Comparison of ENCODE assay signal across 13 cellular contexts in genomic region chr3:29972594-29972993, GRCh38.
DNase-seq lines count a peak whose midpoint lies in the region; TF ChIP-seq lines count a peak whose summit lies in the region.
"Had no signal": no experiment of that assay in that cellular context is flagged by ENCODE, and none has a peak within 500 bp of the region (broad histone marks: within the 10 kb centered on the region; RNA-seq: fewer than 3 reads in every experiment).

No MANE protein-coding gene starts in this region.

- H3K27ac ChIP-seq in osteoblast (ENCODE audit: low read depth, low read length) = peak overlapping the region; percentile 54
- no peak overlapping the region for H3K27ac ChIP-seq in WERI-Rb-1
- H3K27ac ChIP-seq: cardiac muscle cell, foreskin keratinocyte had no signal

- no peaks in the 10 kb centered on the region for H3K27me3 ChIP-seq in osteoblast (ENCODE audit: insufficient read depth, low read length)
- no peaks in the 10 kb centered on the region for H3K27me3 ChIP-seq in WERI-Rb-1 (ENCODE audit: insufficient read depth, low read depth, severe bottlenecking)
- H3K27me3 ChIP-seq: cardiac muscle cell, foreskin keratinocyte had no signal

- H3K36me3 ChIP-seq in osteoblast (ENCODE audit: insufficient read depth, low read length) (no peaks in the 10 kb centered on the region), WERI-Rb-1 (no peaks in the 10 kb centered on the region)
- H3K36me3 ChIP-seq: cardiac muscle cell had no signal

- H3K4me2 ChIP-seq in osteoblast (ENCODE audit: insufficient read depth, low read length) = peak overlapping the region; percentile 69

- DNase-seq in ELF-1 (ENCODE audit: low read depth, low spot score) (peak; percentile 40), amniotic epithelial cell (ENCODE audit: low read depth) (peak; percentile 92), foreskin melanocyte (peak; percentile 85), osteoblast (ENCODE audit: insufficient read length, low spot score, missing footprints) (no peak), WERI-Rb-1 (no peak), NK-92 (lab: John Stamatoyannopoulos, UW; ENCODE audit: unreplicated experiment) (no peak), A172 (ENCODE audit: low spot score) (no peak)
- no peak for DNase-seq in activated naive CD4-positive, alpha-beta T cell treated with anti-CD3 and anti-CD28 coated beads, Interleukin-2, amount 50 U/mL, for 16 hours
- DNase-seq: activated T-cell treated with anti-CD3 and anti-CD28 coated beads, Interleukin-2, amount 50 U/mL, for 4 hours; foreskin keratinocyte; NCI-H1694 treated with DMSO at 0.1 percent for 48 hours; NCI-H774 had no signal

- peaks cover 14% of the 10 kb centered on the region for H3K4me1 ChIP-seq in osteoblast (ENCODE audit: insufficient read depth, low read length)
- H3K4me1 ChIP-seq: foreskin keratinocyte had no signal

- no peaks in the 10 kb centered on the region for H4K20me1 ChIP-seq in osteoblast (ENCODE audit: insufficient read depth, low read length)

- TF ChIP-seq CTCF in osteoblast (IDR thresholded peaks at IDR 0.05; ENCODE audit: extremely low read depth, low read depth, low read length) (no peak), WERI-Rb-1 (IDR thresholded peaks at IDR 0.05; ENCODE audit: low read depth, low read length) (no peak)

- no peaks in the 10 kb centered on the region for H3K9me3 ChIP-seq in osteoblast (ENCODE audit: low read depth, low read length)
- H3K9me3 ChIP-seq in WERI-Rb-1 (ENCODE audit: severe bottlenecking) = no peaks in the 10 kb centered on the region

- H3K79me2 ChIP-seq in osteoblast (ENCODE audit: insufficient read depth, low read length) = no peaks in the 10 kb centered on the region

- no peak overlapping the region for H2AFZ ChIP-seq in osteoblast (ENCODE audit: low read length)

- H3K4me3 ChIP-seq in osteoblast (ENCODE audit: insufficient read depth, low read length) (no peak overlapping the region), WERI-Rb-1 (ENCODE audit: low read depth, low read length) (no peak overlapping the region)
- H3K4me3 ChIP-seq: cardiac muscle cell had no signal

Comparison
In these comparisons a context has a peak if more than half of its experiments do, and no peak if none do; other contexts are left out.
1. DNase-seq: peak in ELF-1 (single experiment), amniotic epithelial cell (single experiment) and foreskin melanocyte (single experiment); none in osteoblast (single experiment), WERI-Rb-1 (single experiment), NK-92 (single experiment), activated naive CD4-positive, alpha-beta T cell treated with anti-CD3 and anti-CD28 coated beads, Interleukin-2, amount 50 U/mL, for 16 hours (single experiment) and A172 (single experiment).